Comparison of ENCODE assay signal across 24 cellular contexts in the genomic region with DNA sequence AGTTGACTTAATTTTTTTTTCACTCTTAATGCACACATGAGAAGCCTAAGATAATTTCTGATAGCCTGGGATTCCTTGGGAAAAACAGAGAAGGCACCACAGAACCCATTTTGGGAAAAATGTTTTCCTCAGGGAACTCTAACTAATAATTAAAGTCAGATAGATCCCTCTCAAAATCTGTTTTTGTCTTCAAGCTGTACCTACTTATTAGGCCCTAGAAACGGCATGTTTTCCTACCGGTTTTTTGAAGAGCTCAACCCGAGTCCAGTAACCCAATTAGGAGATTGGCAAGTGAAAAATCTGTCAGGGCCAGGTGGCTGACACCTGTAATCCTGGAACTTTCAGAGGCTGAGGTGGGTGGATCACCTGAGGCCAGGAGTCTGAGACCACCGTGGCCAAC.
"Had no signal": no experiment of that assay in that cellular context is flagged by ENCODE, and none has a peak within 500 bp of the region (broad histone marks: within the 10 kb centered on the region; RNA-seq: fewer than 3 reads in every experiment).

No MANE protein-coding gene starts in this region.

- H3K4me1 Mint-ChIP-seq: immature natural killer cell had no signal

- H3K4me3 ChIP-seq: dorsolateral prefrontal cortex, esophagus muscularis mucosa, gastroesophageal sphincter, heart left ventricle, hepatocyte, lower lobe of right lung, ovary, psoas muscle, skin epidermis, spleen, thoracic aorta, tibial nerve, upper lobe of left lung had no signal

- H3K27ac Mint-ChIP-seq: immature natural killer cell; natural killer cell; stimulated activated naive B cell treated with anti-CD40 and anti-IgM and Interleukin-4, amounts not matched to agents 10 μg/mL and 1 μg/mL and 100 μg/mL, for 72 hours; stimulated activated naive CD8-positive, alpha-beta T cell treated with anti-CD3 and anti-CD28 coated beads, Interleukin-15, Interleukin-2, amounts not matched to agents 100 ng/mL and 50 ng/mL, for 24 hours had no signal

- H3K36me3 ChIP-seq: esophagus muscularis mucosa, gastroesophageal sphincter, heart left ventricle, lower lobe of right lung, ovary, spleen, thoracic aorta, tibial nerve, upper lobe of left lung had no signal

- DNase-seq: dorsolateral prefrontal cortex; effector CD4-positive, alpha-beta T cell; foreskin keratinocyte; heart left ventricle; immature natural killer cell; left ventricle myocardium superior; lower lobe of right lung; natural killer cell; occipital lobe; ovary; posterior cingulate gyrus; psoas muscle; right cardiac atrium; spleen; stimulated activated CD4-positive, alpha-beta T cell treated with anti-CD3 and anti-CD28 coated beads, Interleukin-2, amount 100 ng/mL, for 48 hours; stimulated activated naive B cell treated with anti-CD40 and anti-IgM and Interleukin-4, amounts not matched to agents 10 μg/mL and 1 μg/mL and 100 μg/mL, for 72 hours; upper lobe of left lung had no signal

- H3K27me3 Mint-ChIP-seq: stimulated activated naive B cell treated with anti-CD40 and anti-IgM and Interleukin-4, amounts not matched to agents 10 μg/mL and 1 μg/mL and 100 μg/mL, for 72 hours; stimulated activated naive CD8-positive, alpha-beta T cell treated with anti-CD3 and anti-CD28 coated beads, Interleukin-15, Interleukin-2, amounts not matched to agents 100 ng/mL and 50 ng/mL, for 24 hours had no signal

- ATAC-seq: foreskin keratinocyte; gastroesophageal sphincter; heart left ventricle; left ventricle myocardium superior; lower lobe of right lung; natural killer cell; psoas muscle; right cardiac atrium; stimulated activated naive B cell treated with anti-CD40 and anti-IgM and Interleukin-4, amounts not matched to agents 10 μg/mL and 1 μg/mL and 100 μg/mL, for 72 hours had no signal

- H3K9me3 Mint-ChIP-seq: natural killer cell had no signal

- H3K27me3 ChIP-seq: dorsolateral prefrontal cortex, esophagus muscularis mucosa, foreskin keratinocyte, gastroesophageal sphincter, heart left ventricle, hepatocyte, ovary, spleen, tibial nerve, upper lobe of left lung had no signal

- H3K36me3 Mint-ChIP-seq: natural killer cell had no signal

- H3K4me2 ChIP-seq: hepatocyte had no signal

- H3K79me2 ChIP-seq: hepatocyte had no signal

- H3K4me3 Mint-ChIP-seq: immature natural killer cell; natural killer cell; stimulated activated naive B cell treated with anti-CD40 and anti-IgM and Interleukin-4, amounts not matched to agents 10 μg/mL and 1 μg/mL and 100 μg/mL, for 72 hours; stimulated activated naive CD8-positive, alpha-beta T cell treated with anti-CD3 and anti-CD28 coated beads, Interleukin-15, Interleukin-2, amounts not matched to agents 100 ng/mL and 50 ng/mL, for 24 hours had no signal

- H2AFZ ChIP-seq: hepatocyte had no signal

- H3K4me1 ChIP-seq: esophagus muscularis mucosa, foreskin keratinocyte, gastroesophageal sphincter, heart left ventricle, lower lobe of right lung, psoas muscle, spleen, tibial nerve, upper lobe of left lung had no signal

- H3K27ac ChIP-seq: dorsolateral prefrontal cortex, esophagus muscularis mucosa, foreskin keratinocyte, gastroesophageal sphincter, heart left ventricle, hepatocyte, lower lobe of right lung, ovary, psoas muscle, skin epidermis, spleen, thoracic aorta, tibial nerve, upper lobe of left lung had no signal
